Comparison of ENCODE assay signal across 14 cellular contexts in the genomic region with DNA sequence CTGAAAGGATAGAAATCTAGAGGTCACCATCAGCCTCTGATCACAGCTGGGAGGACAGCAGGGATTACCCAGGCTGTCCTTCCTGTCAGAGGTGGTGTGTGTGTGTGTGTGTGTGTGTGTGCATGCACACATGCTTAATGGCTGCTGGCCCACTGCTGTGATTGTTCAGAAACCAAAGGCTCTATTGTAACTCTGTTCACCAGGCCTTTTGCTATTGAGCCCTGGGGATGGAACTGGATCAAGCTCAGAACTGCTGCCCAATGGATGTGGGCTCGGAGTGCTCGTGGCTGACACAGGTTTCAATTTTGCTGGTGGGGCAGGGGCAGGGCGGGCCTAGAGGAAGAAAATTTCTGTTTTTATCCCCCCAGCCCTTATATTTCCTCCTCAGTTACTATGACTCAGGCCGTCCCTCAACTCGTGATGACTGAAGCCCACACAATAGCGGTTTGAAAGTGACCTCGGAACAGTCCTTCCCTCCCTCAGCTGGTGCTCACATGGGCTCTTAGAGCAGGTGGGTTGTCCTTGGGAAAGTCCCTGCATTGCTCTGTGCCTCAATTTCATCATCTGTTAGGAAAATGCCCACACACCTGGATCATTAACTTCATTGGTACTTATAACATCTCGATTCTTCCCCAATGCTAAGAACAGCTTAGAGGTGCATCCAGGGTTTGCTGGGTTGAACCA.
DNase-seq lines count a peak whose midpoint lies in the region; ATAC-seq and TF ChIP-seq lines count a peak whose summit lies in the region.
"Had no signal": no experiment of that assay in that cellular context is flagged by ENCODE, and none has a peak within 500 bp of the region (broad histone marks: within the 10 kb centered on the region; RNA-seq: fewer than 3 reads in every experiment).

No MANE protein-coding gene starts in this region.

- intact Hi-C loops in aorta (cut with DNase I): loop anchor here in 1 of 2 donors (10.0 kb wide), 1 partner anchor 367 kb away; no protein-coding TSS in a partner anchor

- H3K27me3 Mint-ChIP-seq in mesothelial cell of epicardium (ENCODE audit: low read depth): no peaks in the 10 kb centered on the region
- H3K27me3 Mint-ChIP-seq: activated CD8-positive, alpha-beta memory T cell treated with anti-CD3 and anti-CD28 coated beads, Interleukin-2, amount 10 ng/mL, durations not matched to agents 7 days and 5 days; activated naive CD8-positive, alpha-beta T cell treated with anti-CD3 and anti-CD28 coated beads, Interleukin-2, amount 10 ng/mL, durations not matched to agents 7 days and 5 days had no signal

- ATAC-seq in aorta (ENCODE audit: low FRiP score): no peak
- ATAC-seq: activated CD8-positive, alpha-beta memory T cell treated with anti-CD3 and anti-CD28 coated beads, Interleukin-2, amount 10 ng/mL, durations not matched to agents 7 days and 5 days; Panc1; upper lobe of right lung had no signal

- H4K20me1 ChIP-seq in KMS-11 (ENCODE audit: insufficient read depth): no peaks in the 10 kb centered on the region

- H3K27ac ChIP-seq in KMS-11: peak overlapping the region; percentile 48
- H3K27ac ChIP-seq in aorta (ENCODE audit: low read depth in 1 of 2, low read length in 2 of 2): no peak overlapping the region
- H3K27ac ChIP-seq: upper lobe of right lung had no signal

- H3K4me1 ChIP-seq in KMS-11 (ENCODE audit: low read depth, poor library complexity, severe bottlenecking): peaks cover 27% of the 10 kb centered on the region
- no peaks in the 10 kb centered on the region for H3K4me1 ChIP-seq in aorta (ENCODE audit: control insufficient read depth in 1 of 2, insufficient read depth in 2 of 2, low read length in 2 of 2)
- H3K4me1 ChIP-seq: upper lobe of right lung had no signal

- H3K27me3 ChIP-seq in KMS-11 (ENCODE audit: insufficient read depth, low read depth) (no peaks in the 10 kb centered on the region), aorta (ENCODE audit: control insufficient read depth in 1 of 2, insufficient read depth in 2 of 2, low read length in 1 of 2) (no peaks in the 10 kb centered on the region)
- H3K27me3 ChIP-seq: upper lobe of right lung had no signal

- H3K79me2 ChIP-seq in KMS-11 (ENCODE audit: insufficient read depth, low read depth): no peaks in the 10 kb centered on the region

- peak; percentile 80 for DNase-seq in A172 (ENCODE audit: low spot score)
- DNase-seq in dermis microvascular lymphatic vessel endothelial cell (ENCODE audit: low read depth in 2 of 2): peak; percentile 80 to 90
- no peak for DNase-seq in mesothelial cell of epicardium (ENCODE audit: low spot score in 2 of 2, unreplicated experiment in 2 of 2)
- DNase-seq in aorta: no peak
- no peak for DNase-seq in HuH-7.5 (ENCODE audit: low spot score)
- DNase-seq in activated CD4-positive, alpha-beta T cell treated with anti-CD3 and anti-CD28 coated beads, Interleukin-2, amount 50 U/mL, for 4 hours: no peak
- DNase-seq in DMS 273 treated with DMSO at 0.1 percent for 48 hours (lab: John Stamatoyannopoulos, UW): no peak
- DNase-seq: activated CD8-positive, alpha-beta memory T cell treated with anti-CD3 and anti-CD28 coated beads, Interleukin-2, amount 10 ng/mL, durations not matched to agents 7 days and 5 days; activated naive CD8-positive, alpha-beta T cell treated with anti-CD3 and anti-CD28 coated beads, Interleukin-2, amount 10 ng/mL, durations not matched to agents 7 days and 5 days; DMS153; NCI-H2171 treated with DMSO at 0.1 percent for 48 hours; upper lobe of right lung had no signal

- H2AFZ ChIP-seq in KMS-11 (ENCODE audit: low read depth): no peak overlapping the region

- H3K9me3 ChIP-seq in aorta (ENCODE audit: control insufficient read depth, low read length): no peaks in the 10 kb centered on the region
- H3K9me3 ChIP-seq: upper lobe of right lung had no signal

- peak overlapping the region; percentile 14 for H3K4me2 ChIP-seq in KMS-11

- peaks cover 3% of the 10 kb centered on the region for H3K9me3 Mint-ChIP-seq in mesothelial cell of epicardium
- H3K9me3 Mint-ChIP-seq: activated naive CD8-positive, alpha-beta T cell treated with anti-CD3 and anti-CD28 coated beads, Interleukin-2, amount 10 ng/mL, durations not matched to agents 7 days and 5 days had no signal

- peak overlapping the region; percentile 19; the same call in 1 of the 2 replicates for H3K9ac ChIP-seq in KMS-11

- peak overlapping the region; percentile 85 for H3K27ac Mint-ChIP-seq in mesothelial cell of epicardium
- H3K27ac Mint-ChIP-seq: activated CD8-positive, alpha-beta memory T cell treated with anti-CD3 and anti-CD28 coated beads, Interleukin-2, amount 10 ng/mL, durations not matched to agents 7 days and 5 days; activated naive CD8-positive, alpha-beta T cell treated with anti-CD3 and anti-CD28 coated beads, Interleukin-2, amount 10 ng/mL, durations not matched to agents 7 days and 5 days had no signal

- no peak overlapping the region for H3K4me3 Mint-ChIP-seq in mesothelial cell of epicardium
- H3K4me3 Mint-ChIP-seq: activated CD8-positive, alpha-beta memory T cell treated with anti-CD3 and anti-CD28 coated beads, Interleukin-2, amount 10 ng/mL, durations not matched to agents 7 days and 5 days; activated naive CD8-positive, alpha-beta T cell treated with anti-CD3 and anti-CD28 coated beads, Interleukin-2, amount 10 ng/mL, durations not matched to agents 7 days and 5 days had no signal

- TF ChIP-seq CTCF in KMS-11 (conservative IDR thresholded peaks at IDR 0.05; ENCODE audit: low read depth, low read length) (no peak), mesothelial cell of epicardium (IDR thresholded peaks at IDR 0.05; ENCODE audit: unreplicated experiment) (no peak)

- H3K36me3 Mint-ChIP-seq in mesothelial cell of epicardium: peaks cover under 1% of the 10 kb centered on the region
- H3K36me3 Mint-ChIP-seq: activated CD8-positive, alpha-beta memory T cell treated with anti-CD3 and anti-CD28 coated beads, Interleukin-2, amount 10 ng/mL, durations not matched to agents 7 days and 5 days; activated naive CD8-positive, alpha-beta T cell treated with anti-CD3 and anti-CD28 coated beads, Interleukin-2, amount 10 ng/mL, durations not matched to agents 7 days and 5 days had no signal

- H3K36me3 ChIP-seq in KMS-11 (ENCODE audit: insufficient read depth): no peaks in the 10 kb centered on the region
- no peaks in the 10 kb centered on the region for H3K36me3 ChIP-seq in aorta (ENCODE audit: control insufficient read depth in 1 of 2, insufficient read depth in 2 of 2, low read length in 1 of 2)
- H3K36me3 ChIP-seq: upper lobe of right lung had no signal

- H3K4me1 Mint-ChIP-seq in mesothelial cell of epicardium: peaks cover 77% of the 10 kb centered on the region
- H3K4me1 Mint-ChIP-seq: activated CD8-positive, alpha-beta memory T cell treated with anti-CD3 and anti-CD28 coated beads, Interleukin-2, amount 10 ng/mL, durations not matched to agents 7 days and 5 days; activated naive CD8-positive, alpha-beta T cell treated with anti-CD3 and anti-CD28 coated beads, Interleukin-2, amount 10 ng/mL, durations not matched to agents 7 days and 5 days had no signal

- H3K4me3 ChIP-seq in KMS-11 (IDR thresholded peaks at IDR 0.05; ENCODE audit: insufficient read depth, low read depth, low read length): no peak overlapping the region
- H3K4me3 ChIP-seq in aorta (ENCODE audit: low read length in 2 of 2): no peak overlapping the region
- H3K4me3 ChIP-seq: upper lobe of right lung had no signal

- WGBS in aorta, 2 donors: 93 to 94% methylated on average over 8 of the region's 8 CpGs

Comparison
In these comparisons a context has a peak if more than half of its experiments do, and no peak if none do; other contexts are left out.
1. DNase-seq: peak in A172 (single experiment) and dermis microvascular lymphatic vessel endothelial cell (2 of 2); none in mesothelial cell of epicardium (0 of 2), aorta (0 of 2), HuH-7.5 (single experiment), activated CD4-positive, alpha-beta T cell treated with anti-CD3 and anti-CD28 coated beads, Interleukin-2, amount 50 U/mL, for 4 hours (0 of 2) and DMS 273 treated with DMSO at 0.1 percent for 48 hours (single experiment).